ENCODE assay signal across 18 cellular contexts in the genomic region with DNA sequence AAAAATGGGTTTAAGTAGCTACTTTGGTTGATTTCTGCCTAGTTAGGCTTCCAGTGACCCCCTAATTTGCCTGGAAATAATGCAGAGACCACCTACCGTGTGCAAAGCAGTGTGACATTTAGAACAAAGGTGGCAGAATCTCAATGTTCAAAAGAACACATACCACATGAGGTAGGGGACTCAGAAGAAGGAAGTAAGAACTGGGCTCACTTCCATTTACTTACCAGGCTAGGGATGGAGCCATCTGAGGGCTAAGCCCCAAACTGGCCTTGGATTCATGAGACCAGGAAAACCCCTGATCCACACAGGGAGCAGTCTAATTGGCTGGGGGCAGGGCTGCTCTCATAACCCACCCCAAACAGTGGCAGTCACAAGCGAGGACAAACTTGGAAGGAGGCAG.
"Had no signal": no experiment of that assay in that cellular context is flagged by ENCODE, and none has a peak within 500 bp of the region (broad histone marks: within the 10 kb centered on the region; RNA-seq: fewer than 3 reads in every experiment).

No MANE protein-coding gene starts in this region.

- H3K27ac ChIP-seq: adrenal gland, left lung, pancreas, tibial artery, vagina, WERI-Rb-1 had no signal

- H3K9me3 ChIP-seq: adrenal gland, pancreas, tibial artery, vagina had no signal

- H3K36me3 Mint-ChIP-seq: memory B cell had no signal

- H3K4me1 Mint-ChIP-seq: memory B cell, nephron progenitor cell had no signal

- H3K4me3 Mint-ChIP-seq: memory B cell, nephron progenitor cell had no signal

- H3K4me1 ChIP-seq: adrenal gland, left lung, pancreas, tibial artery had no signal

- ATAC-seq: left lung, pancreas had no signal

- H3K4me3 ChIP-seq: adrenal gland, left lung, pancreas, tibial artery, vagina had no signal

- H3K27me3 ChIP-seq: adrenal gland, left lung, pancreas, tibial artery, vagina had no signal

- DNase-seq: activated CD4-positive, alpha-beta T cell treated with anti-CD3 and anti-CD28 coated beads for 48 hours; activated naive CD4-positive, alpha-beta T cell treated with anti-CD3 and anti-CD28 coated beads, Interleukin-2, amount 50 U/mL, for 16 hours; activated T-cell treated with anti-CD3 and anti-CD28 coated beads for 4 hours; adrenal gland; central memory CD4-positive, alpha-beta T cell; effector memory CD4-positive, alpha-beta T cell; erythroblast; glutamatergic neuron; islet precursor cell; left lung; nephron progenitor cell; pancreas; T-helper 9 cell; tibial artery; WERI-Rb-1 had no signal

- H3K36me3 ChIP-seq: adrenal gland, left lung, pancreas, tibial artery, vagina, WERI-Rb-1 had no signal

- H3K27ac Mint-ChIP-seq: activated T-helper 2 cell treated with anti-CD3 and anti-CD28 coated beads, Interferon-gamma antibody, Interleukin-2, Interleukin-4, amounts not matched to agents 10 μg/mL and 5 μg/mL and 100 μg/mL, durations not matched to agents 14 hours and 24 hours and 36 hours; memory B cell; nephron progenitor cell had no signal
